In genomic region chr5:134873987-134874830, GRCh38 we compare ENCODE assay signal across 1 cellular context.
TF ChIP-seq lines count a peak whose summit lies in the region.

TSS of gene TXNDC15 (plus strand) at chr5:134874371. CDS start at chr5:134874428, 57 bp downstream.

TF ChIP-seq in HEK293, 187 proteins besides CTCF, POLR2A, EP300 and RAD21 (continued from another document and continues in another):
- no peak for TF ChIP-seq ZNF571 (tag by site-specific recombination; IDR thresholded peaks at IDR 0.05)
- no peak for TF ChIP-seq PRDM2 (tag by site-specific recombination; IDR thresholded peaks at IDR 0.05; ENCODE audit: borderline replicate concordance)
- no peak for TF ChIP-seq PRDM1 (tag by site-specific recombination; IDR thresholded peaks at IDR 0.05)
- peak; percentile 52; the same call in 1 of the 2 replicates for TF ChIP-seq ZNF146 (tag by site-specific recombination; IDR thresholded peaks at IDR 0.05)
- TF ChIP-seq ZNF433 (tag by site-specific recombination; IDR thresholded peaks at IDR 0.05; ENCODE audit: low read depth) = no peak
- TF ChIP-seq SETDB1 (IDR thresholded peaks at IDR 0.05; ENCODE audit: insufficient read length, low read length) = no peak
- TF ChIP-seq ZBTB10 (tag by site-specific recombination; IDR thresholded peaks at IDR 0.05) = peak; percentile 83
- TF ChIP-seq MZF1 (tag by site-specific recombination; IDR thresholded peaks at IDR 0.05; ENCODE audit: borderline replicate concordance) = no peak
- TF ChIP-seq PBX3 (CRISPR knock-in tag; IDR thresholded peaks at IDR 0.05) = peak; percentile 93
- TF ChIP-seq ZBTB1 (tag by site-specific recombination; IDR thresholded peaks at IDR 0.05) = no peak; the same call in 1 of the 2 replicates
- peak; percentile 91; the same call in 1 of the 2 replicates for TF ChIP-seq ZBTB7A (tag by site-specific recombination; IDR thresholded peaks at IDR 0.05; ENCODE audit: low read depth)
- no peak for TF ChIP-seq ZNF211 (tag by site-specific recombination; IDR thresholded peaks at IDR 0.05; ENCODE audit: low read depth)
- no peak for TF ChIP-seq MEIS1 (CRISPR knock-in tag; IDR thresholded peaks at IDR 0.05; ENCODE audit: borderline replicate concordance)
- no peak for TF ChIP-seq ZNF362 (tag by site-specific recombination; IDR thresholded peaks at IDR 0.05)
- TF ChIP-seq AEBP2 (tag by site-specific recombination; IDR thresholded peaks at IDR 0.05; ENCODE audit: borderline replicate concordance) = no peak
- peak; percentile 57 for TF ChIP-seq ZBTB11 (tag by site-specific recombination; conservative IDR thresholded peaks at IDR 0.05; ENCODE audit: low read depth)
- TF ChIP-seq TSHZ1 (tag by site-specific recombination; IDR thresholded peaks at IDR 0.05; ENCODE audit: borderline replicate concordance) = peak; percentile 31; the same call in 1 of the 2 replicates
- no peak for TF ChIP-seq KLF10 (tag by site-specific recombination; IDR thresholded peaks at IDR 0.05)
- TF ChIP-seq ZNF660 (tag by site-specific recombination; IDR thresholded peaks at IDR 0.05) = peak; percentile 76
- TF ChIP-seq ZEB2 (tag by site-specific recombination; IDR thresholded peaks at IDR 0.05) = peak; percentile 92
- TF ChIP-seq ZNF707 (tag by site-specific recombination; IDR thresholded peaks at IDR 0.05) = no peak
- peak; percentile 77 for TF ChIP-seq ZNF843 (tag by site-specific recombination; IDR thresholded peaks at IDR 0.05)
- TF ChIP-seq ZNF155 (tag by site-specific recombination; IDR thresholded peaks at IDR 0.05) = no peak
- TF ChIP-seq HOXD13 (CRISPR knock-in tag; IDR thresholded peaks at IDR 0.05; ENCODE audit: borderline replicate concordance) = no peak
- TF ChIP-seq ZNF629 (tag by site-specific recombination; IDR thresholded peaks at IDR 0.05) = peak; percentile 61
- no peak for TF ChIP-seq ZNF530 (tag by site-specific recombination; IDR thresholded peaks at IDR 0.05; ENCODE audit: low read depth)
- TF ChIP-seq ZBTB48 (tag by site-specific recombination; IDR thresholded peaks at IDR 0.05) = peak; percentile 68; the same call in 1 of the 2 replicates
- no peak for TF ChIP-seq ZNF837 (tag by site-specific recombination; IDR thresholded peaks at IDR 0.05)
- no peak for TF ChIP-seq ZNF26 (tag by site-specific recombination; IDR thresholded peaks at IDR 0.05)
- TF ChIP-seq ZSCAN30 (tag by site-specific recombination; IDR thresholded peaks at IDR 0.05) = peak; percentile 85; the same call in 1 of the 2 replicates
- no peak for TF ChIP-seq ZNF514 (tag by site-specific recombination; IDR thresholded peaks at IDR 0.05)
- no peak for TF ChIP-seq ZNF133 (tag by site-specific recombination; IDR thresholded peaks at IDR 0.05)
- TF ChIP-seq ZNF768 (tag by site-specific recombination; IDR thresholded peaks at IDR 0.05) = no peak
- no peak for TF ChIP-seq PRDM6 (tag by site-specific recombination; IDR thresholded peaks at IDR 0.05)
